ENCODE assay signal across 25 cellular contexts in the genomic region with DNA sequence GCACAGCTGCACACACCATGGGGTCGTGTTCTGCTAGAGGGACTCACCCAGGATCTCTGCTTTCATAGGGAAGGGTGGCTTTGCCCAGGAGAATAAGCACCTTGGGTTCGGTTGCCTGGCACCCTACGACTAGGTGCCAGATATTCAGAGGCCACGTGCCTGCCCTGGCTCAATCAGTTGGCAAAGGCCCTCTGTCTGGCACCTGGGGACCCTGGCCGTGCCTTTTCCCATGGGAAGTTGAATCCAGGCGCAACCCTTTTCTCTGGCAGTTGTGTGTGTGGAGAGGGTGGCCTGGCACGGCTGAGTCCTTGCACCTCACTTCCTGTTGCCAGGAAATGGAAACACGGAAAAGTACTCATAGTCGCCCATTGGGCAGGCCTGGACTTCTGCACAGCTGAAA.
"Had no signal": no experiment of that assay in that cellular context is flagged by ENCODE, and none has a peak within 500 bp of the region (broad histone marks: within the 10 kb centered on the region; RNA-seq: fewer than 3 reads in every experiment).

No MANE protein-coding gene starts in this region.

- DNase-seq: activated CD4-positive, alpha-beta memory T cell treated with anti-CD3 and anti-CD28 coated beads, Interleukin-2, amount 10 ng/mL, durations not matched to agents 7 days and 5 days; activated CD4-positive, alpha-beta T cell treated with anti-CD3 and anti-CD28 coated beads for 36 hours; activated CD4-positive, alpha-beta T cell treated with anti-CD3 and anti-CD28 coated beads, Interleukin-2, amount 10 ng/mL, durations not matched to agents 7 days and 5 days; activated CD4-positive, alpha-beta T cell treated with anti-CD3 and anti-CD28 coated beads, Interleukin-2, amount 50 U/mL, for 4 hours; activated CD4-positive, CD25-positive, alpha-beta regulatory T cell; activated CD4-positive, CD25-positive, alpha-beta regulatory T cell treated with anti-CD3 and anti-CD28 coated beads, Interleukin-2, amount 50 U/mL, for 72 hours; activated CD8-positive, alpha-beta memory T cell treated with anti-CD3 and anti-CD28 coated beads, Interleukin-2, amount 50 U/mL, for 48 hours; activated gamma-delta T cell; activated naive CD4-positive, alpha-beta T cell; activated naive CD4-positive, alpha-beta T cell treated with anti-CD3 and anti-CD28 coated beads, Interleukin-2, amount 10 ng/mL, durations not matched to agents 7 days and 5 days; activated naive CD8-positive, alpha-beta T cell treated with anti-CD3 and anti-CD28 coated beads, Interleukin-2, amount 10 ng/mL, durations not matched to agents 7 days and 5 days; activated T-cell treated with anti-CD3 and anti-CD28 coated beads for 4 hours; activated T-cell treated with anti-CD3 and anti-CD28 coated beads, Interleukin-2, amount 50 U/mL, for 24 hours; activated T-cell treated with anti-CD3 and anti-CD28 coated beads, Interleukin-2, amount 50 U/mL, for 72 hours; brain microvascular endothelial cell; dorsolateral prefrontal cortex; effector memory CD4-positive, alpha-beta T cell; endodermal cell; foreskin fibroblast; glutamatergic neuron; T-helper 2 cell had no signal

- H3K9me3 ChIP-seq: ascending aorta, heart left ventricle had no signal

- H3K27ac ChIP-seq: ascending aorta, brain microvascular endothelial cell, coronary artery, dorsolateral prefrontal cortex had no signal

- H3K4me1 ChIP-seq: ascending aorta had no signal

- H3K4me3 ChIP-seq: ascending aorta, coronary artery, dorsolateral prefrontal cortex, heart left ventricle had no signal

- H3K27me3 ChIP-seq: ascending aorta, brain microvascular endothelial cell, dorsolateral prefrontal cortex, heart left ventricle had no signal

- H3K36me3 ChIP-seq: ascending aorta, brain microvascular endothelial cell, heart left ventricle had no signal

- ATAC-seq: activated CD4-positive, alpha-beta T cell treated with anti-CD3 and anti-CD28 coated beads for 36 hours; activated naive CD4-positive, alpha-beta T cell treated with anti-CD3 and anti-CD28 coated beads, Interleukin-2, amount 50 U/mL, for 72 hours; activated T-cell treated with anti-CD3 and anti-CD28 coated beads, Interleukin-2, amount 50 U/mL, for 72 hours had no signal
